In genomic region chr18:46528037-46528436, GRCh38 we compare ENCODE assay signal across 18 cellular contexts.
DNase-seq lines count a peak whose midpoint lies in the region; ATAC-seq and TF ChIP-seq lines count a peak whose summit lies in the region.
"Had no signal": no experiment of that assay in that cellular context is flagged by ENCODE, and none has a peak within 500 bp of the region (broad histone marks: within the 10 kb centered on the region; RNA-seq: fewer than 3 reads in every experiment).

No MANE protein-coding gene starts in this region.

- no peak overlapping the region for H3K9ac ChIP-seq in BLaER1
- no peak overlapping the region for H3K9ac ChIP-seq in SK-N-MC (ENCODE audit: insufficient read length)
- H3K9ac ChIP-seq in SK-N-SH = no peak overlapping the region

- H3K9me2 ChIP-seq in SK-N-SH = no peaks in the 10 kb centered on the region

- ATAC-seq in GM21619 (IDR thresholded peaks at IDR 0.05; ENCODE audit: unreplicated experiment) = no peak
- no peak for ATAC-seq in HG02642 (IDR thresholded peaks at IDR 0.05; ENCODE audit: poor library complexity, unreplicated experiment)
- ATAC-seq: A549 had no signal

- DNase-seq in NCI-H82 (lab: John Stamatoyannopoulos, UW) = peak; percentile 70
- no peak for DNase-seq in SK-N-MC (ENCODE audit: low read depth, low spot score)
- peak; percentile 63 for DNase-seq in WERI-Rb-1
- DNase-seq in SK-N-SH = no peak
- no peak for DNase-seq in NCI-H446 treated with DMSO at 0.1 percent for 48 hours (lab: John Stamatoyannopoulos, UW)
- DNase-seq: AML-193; C1 segment of cervical spinal cord; CD4-positive, alpha-beta memory T cell; CD4-positive, CD25-positive, alpha-beta regulatory T cell; CD8-positive, alpha-beta memory T cell; COR-L47; DMS79 treated with DMSO at 0.1 percent for 48 hours; GF-D8 had no signal

- no peak overlapping the region for H2AFZ ChIP-seq in SK-N-SH (ENCODE audit: low read depth)

- no peaks in the 10 kb centered on the region for H3K36me3 ChIP-seq in BLaER1
- H3K36me3 ChIP-seq in SK-N-MC (ENCODE audit: insufficient read depth, low read length) = peaks cover 98% of the 10 kb centered on the region
- H3K36me3 ChIP-seq in WERI-Rb-1 = no peaks in the 10 kb centered on the region
- no peaks in the 10 kb centered on the region for H3K36me3 ChIP-seq in SK-N-SH (replicated peaks in 1 of 2; ENCODE audit: control insufficient read depth in 1 of 2, insufficient read depth in 2 of 2, low read length in 1 of 2)

- H3F3A ChIP-seq in SK-N-SH (replicated peaks; ENCODE audit: insufficient read depth) = no peaks in the 10 kb centered on the region

- 45% methylated on average over 3 of the region's 3 CpGs for WGBS in SK-N-SH (ENCODE audit: low lambda C conversion rate)

- peak overlapping the region; percentile 34 for H3K4me2 ChIP-seq in BLaER1
- no peak overlapping the region for H3K4me2 ChIP-seq in SK-N-SH
- H3K4me2 ChIP-seq: A549 had no signal

- peaks cover 12% of the 10 kb centered on the region for H3K4me1 ChIP-seq in BLaER1
- peaks cover 0 to 3% of the 10 kb centered on the region in 2 experiments; a peak in 1 of 4 replicates for H3K4me1 ChIP-seq in SK-N-SH (ENCODE audit: control insufficient read depth in 1 of 2, insufficient read depth in 2 of 2, low read depth in 1 of 2, low read length in 1 of 2)
- H3K4me1 ChIP-seq: A549 had no signal

- POLR2A ChIA-PET in SK-N-SH (lab: Yijun Ruan, JAX) = no interaction called here

- CTCF ChIA-PET in SK-N-SH (lab: Yijun Ruan, JAX) = interaction anchor here (1.2 to 2.6 kb wide), 2 partner anchors 130 to 247 kb away, joined by 3 to 8 read pairs; no protein-coding TSS in a partner anchor

- H4K20me1 ChIP-seq in BLaER1 (no peaks in the 10 kb centered on the region), SK-N-SH (ENCODE audit: insufficient read depth) (no peaks in the 10 kb centered on the region)

- TF ChIP-seq CTCF in WERI-Rb-1 (IDR thresholded peaks at IDR 0.05; ENCODE audit: low read depth, low read length) = no peak
- no peak for TF ChIP-seq CTCF in SK-N-SH (IDR thresholded peaks at IDR 0.05)

- H3K27me3 ChIP-seq in BLaER1 = no peaks in the 10 kb centered on the region
- H3K27me3 ChIP-seq in WERI-Rb-1 (ENCODE audit: insufficient read depth, low read depth, severe bottlenecking) = no peaks in the 10 kb centered on the region
- no peaks in the 10 kb centered on the region for H3K27me3 ChIP-seq in SK-N-SH (ENCODE audit: insufficient read depth)

- TF ChIP-seq RAD21 in SK-N-SH (IDR thresholded peaks at IDR 0.05; ENCODE audit: low read length) = no peak

- H3K9me3 ChIP-seq in BLaER1 (no peaks in the 10 kb centered on the region), SK-N-MC (ENCODE audit: low read depth, low read length) (no peaks in the 10 kb centered on the region), WERI-Rb-1 (ENCODE audit: severe bottlenecking) (peaks cover 2% of the 10 kb centered on the region), SK-N-SH (no peaks in the 10 kb centered on the region)
- H3K9me3 ChIP-seq: A549 had no signal

- no peak overlapping the region for H3K27ac ChIP-seq in BLaER1
- H3K27ac ChIP-seq in SK-N-MC = peak overlapping the region; percentile 8; the same call in 1 of the 2 replicates
- H3K27ac ChIP-seq in WERI-Rb-1 = peak overlapping the region; percentile 6; the same call in 1 of the 2 replicates
- no peak overlapping the region for H3K27ac ChIP-seq in SK-N-SH (ENCODE audit: low read depth in 2 of 2, low read length in 1 of 2)
- H3K27ac ChIP-seq: 22Rv1, A549 had no signal

- no peak overlapping the region for H3K4me3 ChIP-seq in BLaER1
- H3K4me3 ChIP-seq in SK-N-MC = no peak overlapping the region
- H3K4me3 ChIP-seq in WERI-Rb-1 (ENCODE audit: low read depth, low read length) = no peak overlapping the region
- no peak overlapping the region for H3K4me3 ChIP-seq in SK-N-SH (ENCODE audit: low read depth in 2 of 2, low read length in 1 of 2)
- H3K4me3 ChIP-seq: A549 had no signal

- H3K79me2 ChIP-seq in SK-N-SH (ENCODE audit: insufficient read depth) = no peaks in the 10 kb centered on the region

- no peak for TF ChIP-seq EP300 in SK-N-SH (IDR thresholded peaks at IDR 0.05; ENCODE audit: borderline replicate concordance in 1 of 2, low read depth in 1 of 2, low read length in 1 of 2)

TF ChIP-seq in SK-N-SH, 30 proteins besides CTCF, POLR2A, EP300 and RAD21:
- TF ChIP-seq NRF1 (IDR thresholded peaks at IDR 0.05; ENCODE audit: low read depth, low read length) (no peak), FOXJ3 (CRISPR knock-in tag; IDR thresholded peaks at IDR 0.05) (no peak), JUND (IDR thresholded peaks at IDR 0.05) (no peak), YY1 (IDR thresholded peaks at IDR 0.05; ENCODE audit: low read depth) (no peak), USF2 (IDR thresholded peaks at IDR 0.05; ENCODE audit: borderline replicate concordance, low read depth, low read length) (no peak), MEF2A (IDR thresholded peaks at IDR 0.05; ENCODE audit: borderline replicate concordance, low read depth) (no peak), REST (IDR thresholded peaks at IDR 0.05; ENCODE audit: low read depth, low read length) (no peak), NFIC (IDR thresholded peaks at IDR 0.05; ENCODE audit: borderline replicate concordance) (no peak), RCOR1 (IDR thresholded peaks at IDR 0.05; ENCODE audit: low read length) (no peak), USF1 (IDR thresholded peaks at IDR 0.05; ENCODE audit: borderline replicate concordance, low read depth) (no peak), ELF1 (IDR thresholded peaks at IDR 0.05) (no peak), RXRA (IDR thresholded peaks at IDR 0.05; ENCODE audit: borderline replicate concordance, low read depth) (no peak)

Comparison
In these comparisons a context has a peak if more than half of its experiments do, and no peak if none do; other contexts are left out.
1. H3K27ac ChIP-seq: peak in SK-N-MC (single experiment) and WERI-Rb-1 (single experiment); none in BLaER1 (single experiment) and SK-N-SH (0 of 2).
2. DNase-seq: peak in NCI-H82 (single experiment) and WERI-Rb-1 (single experiment); none in SK-N-MC (single experiment), SK-N-SH (single experiment) and NCI-H446 treated with DMSO at 0.1 percent for 48 hours (single experiment).